Comparison of ENCODE assay signal across 34 cellular contexts in the genomic region with DNA sequence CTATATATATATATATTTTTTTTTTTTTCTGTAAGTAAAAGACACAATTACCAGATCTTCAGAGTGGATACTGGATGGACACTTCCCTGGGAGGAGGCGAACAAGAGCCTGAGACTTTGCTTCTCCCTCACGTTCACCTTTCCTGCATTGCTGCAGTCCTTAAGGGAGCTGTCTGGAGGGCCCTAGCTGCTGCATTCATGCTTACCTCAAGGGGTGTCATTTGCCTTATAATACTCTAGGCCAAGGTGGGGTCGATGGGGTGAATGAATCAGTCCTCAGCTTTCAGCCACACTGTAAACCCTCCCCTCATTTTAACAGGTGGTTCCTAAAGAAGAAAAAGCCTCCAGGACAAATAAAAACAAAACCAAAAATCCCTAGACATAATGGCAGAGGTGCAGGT.
"Had no signal": no experiment of that assay in that cellular context is flagged by ENCODE, and none has a peak within 500 bp of the region (broad histone marks: within the 10 kb centered on the region; RNA-seq: fewer than 3 reads in every experiment).

No MANE protein-coding gene starts in this region.

- H3K27me3 ChIP-seq: brain microvascular endothelial cell, dorsolateral prefrontal cortex, esophagus muscularis mucosa, foreskin keratinocyte, heart left ventricle had no signal

- ATAC-seq: activated CD4-positive, CD25-positive, alpha-beta regulatory T cell treated with anti-CD3 and anti-CD28 coated beads, Interleukin-2, amount 50 U/mL, for 24 hours; activated CD8-positive, alpha-beta memory T cell treated with anti-CD3 and anti-CD28 coated beads, Interleukin-2, amount 10 ng/mL, durations not matched to agents 7 days and 5 days; activated CD8-positive, alpha-beta T cell treated with anti-CD3 and anti-CD28 coated beads, Interleukin-2, amount 10 ng/mL, durations not matched to agents 7 days and 5 days; activated naive CD4-positive, alpha-beta T cell treated with anti-CD3 and anti-CD28 coated beads, Interleukin-2, amount 50 U/mL, for 72 hours; foreskin keratinocyte; gastrocnemius medialis; heart left ventricle; T-helper 17 cell had no signal

- H3K4me1 Mint-ChIP-seq: activated naive CD4-positive, alpha-beta T cell treated with anti-CD3 and anti-CD28 coated beads, Interleukin-2, amount 10 ng/mL, durations not matched to agents 7 days and 5 days; activated naive CD8-positive, alpha-beta T cell treated with anti-CD3 and anti-CD28 coated beads, Interleukin-2, amount 10 ng/mL, durations not matched to agents 7 days and 5 days; central memory CD8-positive, alpha-beta T cell had no signal

- H3K27ac ChIP-seq: brain microvascular endothelial cell, coronary artery, dorsolateral prefrontal cortex, esophagus muscularis mucosa, foreskin keratinocyte, gastrocnemius medialis, heart left ventricle, VCaP had no signal

- H3K4me3 Mint-ChIP-seq: activated CD4-positive, alpha-beta memory T cell treated with anti-CD3 and anti-CD28 coated beads for 36 hours; activated CD4-positive, alpha-beta T cell treated with anti-CD3 and anti-CD28 coated beads, Interleukin-2, amount 10 ng/mL, durations not matched to agents 24 days and 14 days; activated CD8-positive, alpha-beta memory T cell treated with anti-CD3 and anti-CD28 coated beads, Interleukin-2, amount 10 ng/mL, durations not matched to agents 7 days and 5 days; activated CD8-positive, alpha-beta T cell treated with anti-CD3 and anti-CD28 coated beads, Interleukin-2, amount 10 ng/mL, durations not matched to agents 7 days and 5 days; activated naive CD4-positive, alpha-beta T cell treated with anti-CD3 and anti-CD28 coated beads, Interleukin-2, amount 10 ng/mL, durations not matched to agents 7 days and 5 days; activated naive CD8-positive, alpha-beta T cell treated with anti-CD3 and anti-CD28 coated beads, Interleukin-2, amount 10 ng/mL, durations not matched to agents 7 days and 5 days; activated T-helper 1 cell treated with anti-CD3 and anti-CD28 coated beads, Interleukin-12 subunit alpha, Interleukin-12 subunit beta, Interleukin-2, Interleukin-4 antibody, amounts not matched to agents 30 ng/mL and 10 ng/mL and 1 ng/mL, durations not matched to agents 14 hours and 24 hours and 36 hours; central memory CD8-positive, alpha-beta T cell; dendritic cell treated with granulocyte-macrophage colony-stimulating factor and Interleukin-4, amounts not matched to agents 40 ng/mL and 50 ng/mL, for 4 days; T-helper 17 cell had no signal

- H3K36me3 Mint-ChIP-seq: activated CD4-positive, alpha-beta memory T cell treated with anti-CD3 and anti-CD28 coated beads for 36 hours; activated CD8-positive, alpha-beta memory T cell treated with anti-CD3 and anti-CD28 coated beads, Interleukin-2, amount 10 ng/mL, durations not matched to agents 7 days and 5 days; activated naive CD4-positive, alpha-beta T cell treated with anti-CD3 and anti-CD28 coated beads, Interleukin-2, amount 10 ng/mL, durations not matched to agents 7 days and 5 days; activated naive CD4-positive, alpha-beta T cell treated with anti-CD3 and anti-CD28 coated beads, Interleukin-2, amount 50 U/mL, for 72 hours; activated naive CD8-positive, alpha-beta T cell treated with anti-CD3 and anti-CD28 coated beads, Interleukin-2, amount 10 ng/mL, durations not matched to agents 7 days and 5 days had no signal

- FAIRE-seq: astrocyte, bronchial epithelial cell, TTC549 had no signal

- H3K27me3 Mint-ChIP-seq: activated B cell treated with CpG ODN at 0.5 μM for 24 hours; central memory CD8-positive, alpha-beta T cell had no signal

- H3K4me1 ChIP-seq: gastrocnemius medialis had no signal

- DNase-seq: activated B cell treated with CpG ODN at 0.5 μM for 24 hours; activated CD4-positive, alpha-beta memory T cell treated with anti-CD3 and anti-CD28 coated beads for 36 hours; activated CD4-positive, alpha-beta T cell treated with anti-CD3 and anti-CD28 coated beads, Interleukin-2, amount 10 ng/mL, durations not matched to agents 24 days and 14 days; activated CD8-positive, alpha-beta memory T cell treated with anti-CD3 and anti-CD28 coated beads, Interleukin-2, amount 10 ng/mL, durations not matched to agents 7 days and 5 days; activated CD8-positive, alpha-beta memory T cell treated with anti-CD3 and anti-CD28 coated beads, Interleukin-2, amount 50 U/mL, for 4 hours; activated CD8-positive, alpha-beta T cell treated with anti-CD3 and anti-CD28 coated beads, Interleukin-2, amount 10 ng/mL, durations not matched to agents 7 days and 5 days; activated effector memory CD4-positive, alpha-beta T cell treated with anti-CD3 and anti-CD28 coated beads, Interleukin-2, amount 50 U/mL, for 16 hours; activated naive CD4-positive, alpha-beta T cell; activated naive CD4-positive, alpha-beta T cell treated with anti-CD3 and anti-CD28 coated beads, Interleukin-2, amount 10 ng/mL, durations not matched to agents 7 days and 5 days; activated naive CD8-positive, alpha-beta T cell treated with anti-CD3 and anti-CD28 coated beads, Interleukin-2, amount 10 ng/mL, durations not matched to agents 7 days and 5 days; activated T-cell treated with anti-CD3 and anti-CD28 coated beads, Interleukin-2, amount 50 U/mL, for 1 hour; activated T-cell treated with anti-CD3 and anti-CD28 coated beads, Interleukin-2, amount 50 U/mL, for 48 hours; brain microvascular endothelial cell; dorsolateral prefrontal cortex; effector memory CD4-positive, alpha-beta T cell; erythroblast; foreskin keratinocyte; gastrocnemius medialis; glutamatergic neuron; heart left ventricle; T-helper 1 cell; T-helper 17 cell had no signal

- H3K9me3 ChIP-seq: esophagus muscularis mucosa, gastrocnemius medialis, heart left ventricle had no signal

- H3K27ac Mint-ChIP-seq: activated CD4-positive, alpha-beta memory T cell treated with anti-CD3 and anti-CD28 coated beads for 36 hours; activated CD4-positive, alpha-beta T cell treated with anti-CD3 and anti-CD28 coated beads, Interleukin-2, amount 10 ng/mL, durations not matched to agents 24 days and 14 days; activated CD8-positive, alpha-beta memory T cell treated with anti-CD3 and anti-CD28 coated beads, Interleukin-2, amount 10 ng/mL, durations not matched to agents 7 days and 5 days; activated CD8-positive, alpha-beta T cell treated with anti-CD3 and anti-CD28 coated beads, Interleukin-2, amount 10 ng/mL, durations not matched to agents 7 days and 5 days; activated naive CD4-positive, alpha-beta T cell treated with anti-CD3 and anti-CD28 coated beads, Interleukin-2, amount 10 ng/mL, durations not matched to agents 7 days and 5 days; activated naive CD4-positive, alpha-beta T cell treated with anti-CD3 and anti-CD28 coated beads, Interleukin-2, amount 50 U/mL, for 72 hours; activated naive CD8-positive, alpha-beta T cell treated with anti-CD3 and anti-CD28 coated beads, Interleukin-2, amount 10 ng/mL, durations not matched to agents 7 days and 5 days; activated T-helper 1 cell treated with anti-CD3 and anti-CD28 coated beads, Interleukin-12 subunit alpha, Interleukin-12 subunit beta, Interleukin-2, Interleukin-4 antibody, amounts not matched to agents 30 ng/mL and 10 ng/mL and 1 ng/mL, durations not matched to agents 14 hours and 24 hours and 36 hours; activated T-helper 2 cell treated with anti-CD3 and anti-CD28 coated beads, Interferon-gamma antibody, Interleukin-2, Interleukin-4, amounts not matched to agents 10 μg/mL and 5 μg/mL and 100 μg/mL, durations not matched to agents 14 hours and 24 hours and 36 hours; dendritic cell treated with granulocyte-macrophage colony-stimulating factor and Interleukin-4, amounts not matched to agents 40 ng/mL and 50 ng/mL, for 4 days had no signal

- H3K36me3 ChIP-seq: brain microvascular endothelial cell, esophagus muscularis mucosa, gastrocnemius medialis, heart left ventricle had no signal

- H3K9me3 Mint-ChIP-seq: activated B cell treated with CpG ODN at 0.5 μM for 24 hours; activated CD4-positive, alpha-beta memory T cell treated with anti-CD3 and anti-CD28 coated beads for 36 hours; activated CD4-positive, alpha-beta T cell treated with anti-CD3 and anti-CD28 coated beads, Interleukin-2, amount 10 ng/mL, durations not matched to agents 24 days and 14 days; activated naive CD4-positive, alpha-beta T cell treated with anti-CD3 and anti-CD28 coated beads, Interleukin-2, amount 10 ng/mL, durations not matched to agents 7 days and 5 days; activated naive CD4-positive, alpha-beta T cell treated with anti-CD3 and anti-CD28 coated beads, Interleukin-2, amount 50 U/mL, for 72 hours; activated naive CD8-positive, alpha-beta T cell treated with anti-CD3 and anti-CD28 coated beads, Interleukin-2, amount 10 ng/mL, durations not matched to agents 7 days and 5 days; activated T-helper 1 cell treated with anti-CD3 and anti-CD28 coated beads, Interleukin-12 subunit alpha, Interleukin-12 subunit beta, Interleukin-2, Interleukin-4 antibody, amounts not matched to agents 30 ng/mL and 10 ng/mL and 1 ng/mL, durations not matched to agents 14 hours and 24 hours and 36 hours; activated T-helper 2 cell treated with anti-CD3 and anti-CD28 coated beads, Interferon-gamma antibody, Interleukin-2, Interleukin-4, amounts not matched to agents 10 μg/mL and 5 μg/mL and 100 μg/mL, durations not matched to agents 14 hours and 24 hours and 36 hours; central memory CD8-positive, alpha-beta T cell; dendritic cell treated with granulocyte-macrophage colony-stimulating factor and Interleukin-4, amounts not matched to agents 40 ng/mL and 50 ng/mL, for 4 days had no signal

- H3K4me3 ChIP-seq: coronary artery, dorsolateral prefrontal cortex, esophagus muscularis mucosa, gastrocnemius medialis, heart left ventricle had no signal
